ENCODE assay signal across 1 cellular context in genomic region chr3:125053304-125053699, GRCh38.
TF ChIP-seq lines count a peak whose summit lies in the region.

No MANE protein-coding gene starts in this region.

TF ChIP-seq in GM23338, 12 proteins besides CTCF, POLR2A, EP300 and RAD21 (continued from another document):
- TF ChIP-seq ZNF462 (CRISPR knock-in tag; IDR thresholded peaks at IDR 0.05) (no peak), JUNB (IDR thresholded peaks at IDR 0.05; ENCODE audit: unreplicated experiment) (no peak), CREB1 (CRISPR knock-in tag; IDR thresholded peaks at IDR 0.05; ENCODE audit: low read depth) (no peak), REST (IDR thresholded peaks at IDR 0.05; ENCODE audit: unreplicated experiment) (no peak), STAT1 (IDR thresholded peaks at IDR 0.05; ENCODE audit: unreplicated experiment) (no peak), ZNF331 (CRISPR knock-in tag; IDR thresholded peaks at IDR 0.05; ENCODE audit: low read depth) (no peak), ZNF114 (CRISPR knock-in tag; IDR thresholded peaks at IDR 0.05) (no peak), EZH2phosphoT487 (IDR thresholded peaks at IDR 0.05; ENCODE audit: unreplicated experiment) (no peak), ETS1 (IDR thresholded peaks at IDR 0.05) (no peak), NANOG (IDR thresholded peaks at IDR 0.05; ENCODE audit: borderline replicate concordance) (no peak), EZH2 (IDR thresholded peaks at IDR 0.05; ENCODE audit: low read depth, unreplicated experiment) (no peak)
TF ChIP-seq in GM23338: peak in this region for 0.
